Comparison of ENCODE assay signal across 10 cellular contexts in genomic region chrX:1537716-1538090, GRCh38. TPM values are rescaled to one million over a fixed set of nuclear protein-coding genes. Genes with fewer than 3 reads are reported as not detected.
DNase-seq lines count a peak whose midpoint lies in the region; ATAC-seq and TF ChIP-seq lines count a peak whose summit lies in the region.
"Not testable (repeated sequence)": the region's sequence is repeated elsewhere in the genome, so short reads cannot be mapped to it uniquely, and the experiment has no call there.
"Had no signal": no experiment of that assay in that cellular context is flagged by ENCODE, and none has a peak within 500 bp of the region (broad histone marks: within the 10 kb centered on the region; RNA-seq: fewer than 3 reads in every experiment).

No MANE protein-coding gene starts in this region.

- intact Hi-C loops in A673 (cut with micrococcal nuclease; ENCODE audit: unreplicated experiment): not testable (repeated sequence)
- intact Hi-C loops in OCI-LY7 (cut with micrococcal nuclease; ENCODE audit: unreplicated experiment): loop anchor here (1.0 to 5.0 kb wide), 5 partner anchors 43 to 83 kb away; no protein-coding TSS in a partner anchor
- intact Hi-C loops in heart right ventricle (cut with DNase I): loop anchor here in 1 of 10 donors (5.0 kb wide), 1 partner anchor 35 kb away; no protein-coding TSS in a partner anchor
- intact Hi-C loops in naive thymus-derived CD4-positive, alpha-beta T cell (cut with micrococcal nuclease): loop anchor here (1.0 to 5.0 kb wide), 19 partner anchors 16 to 1155 kb away; partner anchors contain the start of genes CD99 (in 2 of the 2), AKAP17A (in 1 of the 2) and SLC25A6 (in 1 of the 2)

- POLR2A ChIA-PET in A673 (lab: Charles Lee; ENCODE audit: low non-redundant PET); OCI-LY7 (lab: Charles Lee); activated CD4-positive, alpha-beta memory T cell treated with anti-CD3 and anti-CD28 coated beads, Interleukin-2, amount 10 ng/mL, durations not matched to agents 7 days and 5 days (lab: Charles Lee); activated naive CD8-positive, alpha-beta T cell treated with anti-CD3 and anti-CD28 coated beads, Interleukin-2, amount 10 ng/mL, durations not matched to agents 7 days and 5 days (lab: Charles Lee); naive thymus-derived CD4-positive, alpha-beta T cell (lab: Charles Lee): not testable (repeated sequence)

- H3K36me3 Mint-ChIP-seq in activated CD4-positive, alpha-beta memory T cell treated with anti-CD3 and anti-CD28 coated beads, Interleukin-2, amount 10 ng/mL, durations not matched to agents 7 days and 5 days (ENCODE audit: low read depth): peaks cover 32% of the 10 kb centered on the region
- not testable (repeated sequence) for H3K36me3 Mint-ChIP-seq in activated naive CD8-positive, alpha-beta T cell treated with anti-CD3 and anti-CD28 coated beads, Interleukin-2, amount 10 ng/mL, durations not matched to agents 7 days and 5 days
- peaks cover 0 to 14% (median 7%) of the 10 kb centered on the region in 5 donors for H3K36me3 Mint-ChIP-seq in naive thymus-derived CD4-positive, alpha-beta T cell
- H3K36me3 Mint-ChIP-seq in stimulated activated effector memory CD8-positive, alpha-beta T cell treated with anti-CD3 and anti-CD28 coated beads, Interleukin-12 subunit alpha, Interleukin-12 subunit beta, amount 100 ng/mL, for 72 hours: peaks cover 37% of the 10 kb centered on the region

- not testable (repeated sequence) for H3K9me2 ChIP-seq in OCI-LY7 (ENCODE audit: insufficient read depth, low read length)

- not testable (repeated sequence) for H3K9me3 Mint-ChIP-seq in activated CD4-positive, alpha-beta memory T cell treated with anti-CD3 and anti-CD28 coated beads, Interleukin-2, amount 10 ng/mL, durations not matched to agents 7 days and 5 days; activated naive CD8-positive, alpha-beta T cell treated with anti-CD3 and anti-CD28 coated beads, Interleukin-2, amount 10 ng/mL, durations not matched to agents 7 days and 5 days; naive thymus-derived CD4-positive, alpha-beta T cell; stimulated activated effector memory CD8-positive, alpha-beta T cell treated with anti-CD3 and anti-CD28 coated beads, Interleukin-12 subunit alpha, Interleukin-12 subunit beta, amount 100 ng/mL, for 72 hours

- H2AFZ ChIP-seq in OCI-LY7 (ENCODE audit: low read length): peak overlapping the region; percentile 43; the same call in 1 of the 2 replicates

- peak overlapping the region; percentile 40 for H3K4me3 ChIP-seq in A673 (ENCODE audit: low read depth, low read length, poor library complexity, severe bottlenecking)
- peak overlapping the region; percentile 79 for H3K4me3 ChIP-seq in GM12864 (ENCODE audit: low read depth, low read length)
- peak overlapping the region; percentile 87 for H3K4me3 ChIP-seq in OCI-LY7 (ENCODE audit: low read depth, low read length, poor library complexity, severe bottlenecking)
- peak overlapping the region in 3 of 10 donors; percentile 51 to 63 (median 56) for H3K4me3 ChIP-seq in heart right ventricle
- peak overlapping the region; percentile 81 for H3K4me3 ChIP-seq in naive thymus-derived CD4-positive, alpha-beta T cell (ENCODE audit: low read length)

- H3K79me2 ChIP-seq in OCI-LY7 (ENCODE audit: insufficient read depth, low read depth, low read length): peaks cover 29% of the 10 kb centered on the region

- not testable (repeated sequence) for H3K4me1 ChIP-seq in A673 (ENCODE audit: insufficient read depth, low read length, poor library complexity, severe bottlenecking); naive thymus-derived CD4-positive, alpha-beta T cell (ENCODE audit: control insufficient read depth in 2 of 2, insufficient read depth in 2 of 2, low read length in 2 of 2)
- H3K4me1 ChIP-seq in OCI-LY7 (ENCODE audit: insufficient read depth, low read length, poor library complexity, severe bottlenecking): peaks cover 18% of the 10 kb centered on the region
- peaks cover 0 to 10% (median 0%) of the 10 kb centered on the region in 9 donors for H3K4me1 ChIP-seq in heart right ventricle

- H3K4me1 Mint-ChIP-seq in activated CD4-positive, alpha-beta memory T cell treated with anti-CD3 and anti-CD28 coated beads, Interleukin-2, amount 10 ng/mL, durations not matched to agents 7 days and 5 days: peaks cover 21% of the 10 kb centered on the region
- H3K4me1 Mint-ChIP-seq in activated naive CD8-positive, alpha-beta T cell treated with anti-CD3 and anti-CD28 coated beads, Interleukin-2, amount 10 ng/mL, durations not matched to agents 7 days and 5 days: peaks cover 10% of the 10 kb centered on the region
- H3K4me1 Mint-ChIP-seq in naive thymus-derived CD4-positive, alpha-beta T cell: peaks cover 8 to 25% (median 16%) of the 10 kb centered on the region in 7 donors
- peaks cover 13% of the 10 kb centered on the region for H3K4me1 Mint-ChIP-seq in stimulated activated effector memory CD8-positive, alpha-beta T cell treated with anti-CD3 and anti-CD28 coated beads, Interleukin-12 subunit alpha, Interleukin-12 subunit beta, amount 100 ng/mL, for 72 hours

- H3K4me2 ChIP-seq in OCI-LY7 (ENCODE audit: low read length): peak overlapping the region; percentile 90

- CTCF ChIA-PET in A673 (lab: Charles Lee); OCI-LY7 (lab: Charles Lee; ENCODE audit: unreplicated experiment); activated CD4-positive, alpha-beta memory T cell treated with anti-CD3 and anti-CD28 coated beads, Interleukin-2, amount 10 ng/mL, durations not matched to agents 7 days and 5 days (lab: Charles Lee); naive thymus-derived CD4-positive, alpha-beta T cell (lab: Charles Lee): not testable (repeated sequence)

- H3K27me3 ChIP-seq in A673 (replicated peaks; ENCODE audit: insufficient read depth, low read depth, low read length, poor library complexity); heart right ventricle; naive thymus-derived CD4-positive, alpha-beta T cell (ENCODE audit: control insufficient read depth in 2 of 2, insufficient read depth in 2 of 2, low read length in 2 of 2): not testable (repeated sequence)

- BruUV-seq in A673 (replicated peaks; lab: Mats Ljungman, UMichigan); OCI-LY7 (replicated peaks; lab: Mats Ljungman, UMichigan): not testable (repeated sequence)

- H3K4me3 Mint-ChIP-seq in activated CD4-positive, alpha-beta memory T cell treated with anti-CD3 and anti-CD28 coated beads, Interleukin-2, amount 10 ng/mL, durations not matched to agents 7 days and 5 days: peak overlapping the region; percentile 89
- H3K4me3 Mint-ChIP-seq in activated naive CD8-positive, alpha-beta T cell treated with anti-CD3 and anti-CD28 coated beads, Interleukin-2, amount 10 ng/mL, durations not matched to agents 7 days and 5 days: peak overlapping the region; percentile 94
- H3K4me3 Mint-ChIP-seq in naive thymus-derived CD4-positive, alpha-beta T cell: peak overlapping the region; percentile 89 to 99 (median 98)
- peak overlapping the region; percentile 92 for H3K4me3 Mint-ChIP-seq in stimulated activated effector memory CD8-positive, alpha-beta T cell treated with anti-CD3 and anti-CD28 coated beads, Interleukin-12 subunit alpha, Interleukin-12 subunit beta, amount 100 ng/mL, for 72 hours

- peak overlapping the region; percentile 97 for H3K27ac Mint-ChIP-seq in activated CD4-positive, alpha-beta memory T cell treated with anti-CD3 and anti-CD28 coated beads, Interleukin-2, amount 10 ng/mL, durations not matched to agents 7 days and 5 days
- peak overlapping the region; percentile 99 for H3K27ac Mint-ChIP-seq in activated naive CD8-positive, alpha-beta T cell treated with anti-CD3 and anti-CD28 coated beads, Interleukin-2, amount 10 ng/mL, durations not matched to agents 7 days and 5 days
- peak overlapping the region; percentile 98 to 100 (median 99) for H3K27ac Mint-ChIP-seq in naive thymus-derived CD4-positive, alpha-beta T cell
- H3K27ac Mint-ChIP-seq in stimulated activated effector memory CD8-positive, alpha-beta T cell treated with anti-CD3 and anti-CD28 coated beads, Interleukin-12 subunit alpha, Interleukin-12 subunit beta, amount 100 ng/mL, for 72 hours: peak overlapping the region; percentile 97

- not testable (repeated sequence) for H3K27ac ChIP-seq in A673 (ENCODE audit: low read depth, low read length, poor library complexity, severe bottlenecking)
- H3K27ac ChIP-seq in OCI-LY7 (ENCODE audit: low read depth, low read length, poor library complexity, severe bottlenecking) (peak overlapping the region; percentile 94), heart right ventricle (peak overlapping the region in 8 of 10 donors; percentile 57 to 89 (median 72))
- H3K27ac ChIP-seq in naive thymus-derived CD4-positive, alpha-beta T cell (ENCODE audit: low read depth, low read length): peak overlapping the region; percentile 88

- H3K27me3 Mint-ChIP-seq in activated CD4-positive, alpha-beta memory T cell treated with anti-CD3 and anti-CD28 coated beads, Interleukin-2, amount 10 ng/mL, durations not matched to agents 7 days and 5 days; activated naive CD8-positive, alpha-beta T cell treated with anti-CD3 and anti-CD28 coated beads, Interleukin-2, amount 10 ng/mL, durations not matched to agents 7 days and 5 days; naive thymus-derived CD4-positive, alpha-beta T cell: not testable (repeated sequence)

- H3K9me3 ChIP-seq in A673 (ENCODE audit: low read depth, low read length, poor library complexity, severe bottlenecking); OCI-LY7 (ENCODE audit: low read length); heart right ventricle; naive thymus-derived CD4-positive, alpha-beta T cell (ENCODE audit: control insufficient read depth in 2 of 3, low read length in 3 of 3): not testable (repeated sequence)

- H3K36me3 ChIP-seq in A673 (ENCODE audit: insufficient read depth, low read length, poor library complexity, severe bottlenecking); OCI-LY7 (ENCODE audit: insufficient read depth, low read length); heart right ventricle: not testable (repeated sequence)
- peaks cover 0 to 11% (median 0%) of the 10 kb centered on the region in 3 experiments for H3K36me3 ChIP-seq in naive thymus-derived CD4-positive, alpha-beta T cell (ENCODE audit: control insufficient read depth in 2 of 3, insufficient read depth in 3 of 3, low read length in 3 of 3)

- not testable (repeated sequence) for DNase-seq in A673 (ENCODE audit: low spot score); GM12864 (ENCODE audit: low read depth); OCI-LY7 (ENCODE audit: low spot score); activated CD4-positive, alpha-beta memory T cell treated with anti-CD3 and anti-CD28 coated beads, Interleukin-2, amount 10 ng/mL, durations not matched to agents 7 days and 5 days; activated naive CD8-positive, alpha-beta T cell treated with anti-CD3 and anti-CD28 coated beads, Interleukin-2, amount 10 ng/mL, durations not matched to agents 7 days and 5 days; heart right ventricle; naive thymus-derived CD4-positive, alpha-beta T cell; stimulated activated effector memory CD8-positive, alpha-beta T cell treated with anti-CD3 and anti-CD28 coated beads, Interleukin-12 subunit alpha, Interleukin-12 subunit beta, amount 100 ng/mL, for 72 hours (ENCODE audit: low spot score in 2 of 2)

- not testable (repeated sequence) for TF ChIP-seq CTCF in A673 (conservative IDR thresholded peaks at IDR 0.05; ENCODE audit: low read depth, low read length); GM12864 (IDR thresholded peaks at IDR 0.05; ENCODE audit: low read depth, low read length, missing control alignments); heart right ventricle (IDR thresholded peaks at IDR 0.05)
- peak; percentile 37; the same call in 1 of the 2 replicates for TF ChIP-seq CTCF in OCI-LY7 (conservative IDR thresholded peaks at IDR 0.05; ENCODE audit: low read length)

- 75 to 76% methylated on average over 7 of the region's 7 CpGs for WGBS in heart right ventricle, 2 donors

- ATAC-seq in activated naive CD8-positive, alpha-beta T cell treated with anti-CD3 and anti-CD28 coated beads, Interleukin-2, amount 10 ng/mL, durations not matched to agents 7 days and 5 days (ENCODE audit: low read depth); heart right ventricle; naive thymus-derived CD4-positive, alpha-beta T cell; stimulated activated effector memory CD8-positive, alpha-beta T cell treated with anti-CD3 and anti-CD28 coated beads, Interleukin-12 subunit alpha, Interleukin-12 subunit beta, amount 100 ng/mL, for 72 hours: not testable (repeated sequence)

- not testable (repeated sequence) for H4K20me1 ChIP-seq in OCI-LY7 (ENCODE audit: insufficient read depth, low read length)

RNA-seq across cellular contexts. Expression of gene P2RY8, which starts 0.7 kb away (rescaled TPM):
- total RNA-seq in A673 (2021) (not detected in 2 replicates), OCI-LY7 (2022) (122 and 149 TPM in 2 replicates), heart right ventricle (1 to 10 TPM; 1.2 to 6.7 (median 4.1) TPM)
- total RNA-seq in OCI-LY7 (2014; rRNA removed; shearing (Covaris generic)): 88.3 and 110 TPM in 2 replicates
- total RNA-seq in activated CD4-positive, alpha-beta memory T cell treated with anti-CD3 and anti-CD28 coated beads, Interleukin-2, amount 10 ng/mL, durations not matched to agents 7 days and 5 days: 100 to 1,000 TPM; 177 to 180 TPM
- total RNA-seq in activated naive CD8-positive, alpha-beta T cell treated with anti-CD3 and anti-CD28 coated beads, Interleukin-2, amount 10 ng/mL, durations not matched to agents 7 days and 5 days: 10 to 100 TPM; 87.6 to 92.4 TPM
- 1 to 10 TPM; 1.0 to 3.2 TPM for polyA plus RNA-seq in heart right ventricle
- 100 to 1,000 TPM; 109 to 158 (median 122) TPM for total RNA-seq in naive thymus-derived CD4-positive, alpha-beta T cell
- 100 to 1,000 TPM; 221 to 277 TPM for polyA plus RNA-seq in naive thymus-derived CD4-positive, alpha-beta T cell
- total RNA-seq: foreskin keratinocyte, kidney epithelial cell had no signal
- polyA plus RNA-seq: foreskin keratinocyte had no signal

RNA-seq across cellular contexts. Expression of gene AKAP17A, which starts 53.7 kb away (rescaled TPM):
- total RNA-seq in A673 (2021) (39.7 TPM in 2 replicates), OCI-LY7 (2022) (60.6 and 64.9 TPM in 2 replicates), heart right ventricle (10 to 100 TPM; 12.2 to 20.3 (median 15.8) TPM)
- 61.8 and 64.2 TPM in 2 replicates for total RNA-seq in OCI-LY7 (2014; rRNA removed; shearing (Covaris generic))
- total RNA-seq in activated CD4-positive, alpha-beta memory T cell treated with anti-CD3 and anti-CD28 coated beads, Interleukin-2, amount 10 ng/mL, durations not matched to agents 7 days and 5 days: 10 to 100 TPM; 88.5 to 89.5 TPM
- total RNA-seq in activated naive CD8-positive, alpha-beta T cell treated with anti-CD3 and anti-CD28 coated beads, Interleukin-2, amount 10 ng/mL, durations not matched to agents 7 days and 5 days: 10 to 100 TPM; 87.8 to 88.1 TPM
- 10 to 100 TPM; 21.1 to 35.6 TPM for polyA plus RNA-seq in heart right ventricle
- total RNA-seq in naive thymus-derived CD4-positive, alpha-beta T cell: 100 to 1,000 TPM in 4 of 5 experiments, 10 to 100 TPM in 1; 75.7 to 165 (median 125) TPM
- 10 to 100 TPM; 19.2 to 66.9 TPM for polyA plus RNA-seq in naive thymus-derived CD4-positive, alpha-beta T cell

Comparison
In these comparisons a context has a peak if more than half of its experiments do, and no peak if none do; other contexts are left out.
1. RNA of gene P2RY8, which starts 0.7 kb away (total RNA-seq): 177 to 180 TPM in activated CD4-positive, alpha-beta memory T cell treated with anti-CD3 and anti-CD28 coated beads, Interleukin-2, amount 10 ng/mL, durations not matched to agents 7 days and 5 days, 88.3 to 149 TPM in OCI-LY7, 109 to 158 TPM in naive thymus-derived CD4-positive, alpha-beta T cell and 87.6 to 92.4 TPM in activated naive CD8-positive, alpha-beta T cell treated with anti-CD3 and anti-CD28 coated beads, Interleukin-2, amount 10 ng/mL, durations not matched to agents 7 days and 5 days; 1.2 to 6.7 TPM in heart right ventricle and not detected in A673; every median in the first group is over 10 times any median in the second.
2. Peak in every context shown above with its lines, with median percentiles within 50 percentile points of each other: H3K27ac Mint-ChIP-seq and H3K4me3 Mint-ChIP-seq.